Comparison of ENCODE assay signal across 9 cellular contexts in genomic region chr1:240492832-240493440, GRCh38.
DNase-seq lines count a peak whose midpoint lies in the region; ATAC-seq and TF ChIP-seq lines count a peak whose summit lies in the region.
"Had no signal": no experiment of that assay in that cellular context is flagged by ENCODE, and none has a peak within 500 bp of the region (broad histone marks: within the 10 kb centered on the region; RNA-seq: fewer than 3 reads in every experiment).

No MANE protein-coding gene starts in this region.

- H3K4me3 ChIP-seq in cardiac muscle cell (no peak overlapping the region), heart left ventricle (no peak overlapping the region), upper lobe of right lung (no peak overlapping the region)

- intact Hi-C loops in heart left ventricle (cut with DNase I) (no loop called here), upper lobe of right lung (cut with DNase I) (no loop called here)

- DNase-seq in cardiac muscle cell (ENCODE audit: low read depth in 1 of 2, low spot score in 1 of 2) (peak; percentile 57), heart left ventricle (no peak), amniotic epithelial cell (ENCODE audit: low read depth) (peak; percentile 30), iPS-NIHi7 (ENCODE audit: extremely low spot score) (peak; percentile 80), upper lobe of right lung (no peak), mesenteric fat pad (ENCODE audit: low spot score) (no peak)

- H3K4me1 ChIP-seq in cardiac muscle cell (ENCODE audit: low read depth) (no peaks in the 10 kb centered on the region), heart left ventricle (no peaks in the 10 kb centered on the region), upper lobe of right lung (no peaks in the 10 kb centered on the region)
- H3K4me1 ChIP-seq: parathyroid adenoma had no signal

- no peaks in the 10 kb centered on the region for H3K27me3 ChIP-seq in cardiac muscle cell
- peaks cover 0 to 3% (median 0%) of the 10 kb centered on the region in 9 donors for H3K27me3 ChIP-seq in heart left ventricle
- H3K27me3 ChIP-seq in upper lobe of right lung, result no peaks in the 10 kb centered on the region

- no peaks in the 10 kb centered on the region for H3K9me3 ChIP-seq in cardiac muscle cell (ENCODE audit: low read depth)
- H3K9me3 ChIP-seq in heart left ventricle, result no peaks in the 10 kb centered on the region
- no peaks in the 10 kb centered on the region for H3K9me3 ChIP-seq in upper lobe of right lung

- H3K27ac ChIP-seq in cardiac muscle cell (no peak overlapping the region), heart left ventricle (no peak overlapping the region), upper lobe of right lung (no peak overlapping the region)
- H3K27ac ChIP-seq: parathyroid adenoma had no signal

- ATAC-seq in heart left ventricle, result no peak
- peak; percentile 61 for ATAC-seq in upper lobe of right lung
- no peak for ATAC-seq in HG03460 (IDR thresholded peaks at IDR 0.05; ENCODE audit: unreplicated experiment)
- no peak for ATAC-seq in HG02798 (IDR thresholded peaks at IDR 0.05; ENCODE audit: poor library complexity, unreplicated experiment)

- H3K36me3 ChIP-seq in cardiac muscle cell, result no peaks in the 10 kb centered on the region
- H3K36me3 ChIP-seq in heart left ventricle, result no peaks in the 10 kb centered on the region
- no peaks in the 10 kb centered on the region for H3K36me3 ChIP-seq in upper lobe of right lung

- peak; percentile 31 for TF ChIP-seq CTCF in cardiac muscle cell (IDR thresholded peaks at IDR 0.05; ENCODE audit: low read depth, low read length)
- TF ChIP-seq CTCF in heart left ventricle (IDR thresholded peaks at IDR 0.05), result no peak
- TF ChIP-seq CTCF in upper lobe of right lung (IDR thresholded peaks at IDR 0.05), result no peak

- no peak for TF ChIP-seq POLR2A in heart left ventricle (IDR thresholded peaks at IDR 0.05)

- WGBS in heart left ventricle, 4 donors, result 37 to 65% (median 50%) methylated on average over 36 to 52 of the region's 52 CpGs

Comparison
In these comparisons a context has a peak if more than half of its experiments do, and no peak if none do; other contexts are left out.
1. DNase-seq: peak in cardiac muscle cell (2 of 2), amniotic epithelial cell (single experiment) and iPS-NIHi7 (single experiment); none in heart left ventricle (0 of 5), upper lobe of right lung (single experiment) and mesenteric fat pad (single experiment).